24 cellular contexts compared by ENCODE assay signal in genomic region chr2:7189106-7189505, GRCh38.
DNase-seq lines count a peak whose midpoint lies in the region; ATAC-seq, FAIRE-seq and TF ChIP-seq lines count a peak whose summit lies in the region.
"Had no signal": no experiment of that assay in that cellular context is flagged by ENCODE, and none has a peak within 500 bp of the region (broad histone marks: within the 10 kb centered on the region; RNA-seq: fewer than 3 reads in every experiment).

No MANE protein-coding gene starts in this region.

- no peaks in the 10 kb centered on the region for H3K4me1 Mint-ChIP-seq in activated CD8-positive, alpha-beta T cell treated with anti-CD3 and anti-CD28 coated beads, Interleukin-2, amount 10 ng/mL, durations not matched to agents 7 days and 5 days (ENCODE audit: low read depth)
- H3K4me1 Mint-ChIP-seq: CD14-positive monocyte; CD4-positive, alpha-beta memory T cell; CD4-positive, CD25-positive, alpha-beta regulatory T cell; CD8-positive, alpha-beta memory T cell had no signal

- no TSS peak for BruUV-seq in HepG2 (replicated peaks; lab: Mats Ljungman, UMichigan)

- CTCF ChIA-PET in HepG2 (lab: Yijun Ruan, JAX; ENCODE audit: low intra/inter-chr PET ratio, low total read pairs) = no interaction called here
- CTCF ChIA-PET in activated CD8-positive, alpha-beta T cell treated with anti-CD3 and anti-CD28 coated beads, Interleukin-2, amount 10 ng/mL, durations not matched to agents 7 days and 5 days (lab: Charles Lee) = no interaction called here

- no peaks in the 10 kb centered on the region for H3K27me3 ChIP-seq in HepG2 (ENCODE audit: control insufficient read depth in 1 of 2, insufficient read depth in 2 of 2, low read length in 2 of 2)
- no peaks in the 10 kb centered on the region for H3K27me3 ChIP-seq in right lobe of liver
- H3K27me3 ChIP-seq in bronchial epithelial cell (ENCODE audit: control insufficient read depth, insufficient read depth, low read length) = no peaks in the 10 kb centered on the region
- no peaks in the 10 kb centered on the region for H3K27me3 ChIP-seq in colonic mucosa
- H3K27me3 ChIP-seq: BE2C, BLaER1 had no signal

- H3K27ac ChIP-seq in HepG2 (ENCODE audit: extremely low read length, insufficient read depth, low read length) (no peak overlapping the region), right lobe of liver (no peak overlapping the region), colonic mucosa (no peak overlapping the region)
- H3K27ac ChIP-seq: 22Rv1, A549, BLaER1 had no signal

- H3K4me2 ChIP-seq in HepG2 (ENCODE audit: low read depth, low read length) = no peak overlapping the region
- H3K4me2 ChIP-seq: A549, BLaER1 had no signal

- no peak overlapping the region for H2AFZ ChIP-seq in HepG2 (ENCODE audit: low read length)

- intact Hi-C loops in HepG2 (cut with micrococcal nuclease; ENCODE audit: unreplicated experiment) (no loop called here), right lobe of liver (cut with DNase I) (no loop called here), colonic mucosa (cut with DNase I) (no loop called here)

- WGBS in HepG2 (ENCODE audit: low lambda C conversion rate) = 84% methylated on average over 8 of the region's 8 CpGs
- WGBS in right lobe of liver (ENCODE audit: insufficient coverage, low coverage, low lambda C conversion rate, missing lambda C conversion rate) = 64% methylated on average over 8 of the region's 8 CpGs

- ATAC-seq in HepG2 (no peak), right lobe of liver (no peak)
- no peak for ATAC-seq in activated CD8-positive, alpha-beta T cell treated with anti-CD3 and anti-CD28 coated beads, Interleukin-2, amount 10 ng/mL, durations not matched to agents 7 days and 5 days
- ATAC-seq: A549 had no signal

- no peaks in the 10 kb centered on the region for H3K36me3 ChIP-seq in HepG2 (replicated peaks in 1 of 2; ENCODE audit: control insufficient read depth in 1 of 2, insufficient read depth in 2 of 2, low read length in 2 of 2)
- no peaks in the 10 kb centered on the region for H3K36me3 ChIP-seq in right lobe of liver
- H3K36me3 ChIP-seq in bronchial epithelial cell (ENCODE audit: control insufficient read depth, insufficient read depth, low read length) = no peaks in the 10 kb centered on the region
- no peaks in the 10 kb centered on the region for H3K36me3 ChIP-seq in colonic mucosa
- H3K36me3 ChIP-seq: BE2C, BLaER1 had no signal

- no peaks in the 10 kb centered on the region for H3K9me3 ChIP-seq in HepG2 (ENCODE audit: low read length)
- no peaks in the 10 kb centered on the region for H3K9me3 ChIP-seq in right lobe of liver
- H3K9me3 ChIP-seq in colonic mucosa = no peaks in the 10 kb centered on the region
- H3K9me3 ChIP-seq: A549, BE2C, BLaER1 had no signal

- no peaks in the 10 kb centered on the region for H4K20me1 ChIP-seq in HepG2 (ENCODE audit: insufficient read depth, low read length)
- H4K20me1 ChIP-seq: BLaER1 had no signal

- no peak overlapping the region for H3K27ac Mint-ChIP-seq in activated CD8-positive, alpha-beta T cell treated with anti-CD3 and anti-CD28 coated beads, Interleukin-2, amount 10 ng/mL, durations not matched to agents 7 days and 5 days
- H3K27ac Mint-ChIP-seq: CD14-positive monocyte; CD4-positive, alpha-beta memory T cell; CD4-positive, CD25-positive, alpha-beta regulatory T cell; CD8-positive, alpha-beta memory T cell had no signal

- TF ChIP-seq RAD21 in HepG2 (CRISPR knock-in tag; IDR thresholded peaks at IDR 0.05) = no peak

- TF ChIP-seq CTCF in HepG2 (CRISPR knock-in tag; IDR thresholded peaks at IDR 0.05) (no peak), right lobe of liver (IDR thresholded peaks at IDR 0.05) (no peak), bronchial epithelial cell (IDR thresholded peaks at IDR 0.05; ENCODE audit: insufficient read depth, low read length, severe bottlenecking) (no peak), colonic mucosa (IDR thresholded peaks at IDR 0.05) (no peak)

- no peak for TF ChIP-seq EP300 in HepG2 (IDR thresholded peaks at IDR 0.05; ENCODE audit: low read depth in 2 of 2, low read length in 2 of 2)
- TF ChIP-seq EP300 in HepG2 (CRISPR knock-in tag; IDR thresholded peaks at IDR 0.05; ENCODE audit: borderline replicate concordance) = no peak

- POLR2A ChIA-PET in HepG2 (lab: Yijun Ruan, JAX) = no interaction called here
- POLR2A ChIA-PET in activated CD8-positive, alpha-beta T cell treated with anti-CD3 and anti-CD28 coated beads, Interleukin-2, amount 10 ng/mL, durations not matched to agents 7 days and 5 days (lab: Charles Lee) = no interaction called here

- DNase-seq in HepG2 (ENCODE audit: low spot score) (no peak), right lobe of liver (no peak), HTR-8/SVneo (ENCODE audit: insufficient read length, low spot score) (no peak), bronchial epithelial cell (ENCODE audit: low read depth) (no peak), colonic mucosa (no peak), DMS153 (lab: John Stamatoyannopoulos, UW) (no peak)
- no peak for DNase-seq in activated CD8-positive, alpha-beta T cell treated with anti-CD3 and anti-CD28 coated beads, Interleukin-2, amount 10 ng/mL, durations not matched to agents 7 days and 5 days
- DNase-seq: ACHN; BE2C; C1 segment of cervical spinal cord; CD4-positive, alpha-beta memory T cell; CD4-positive, CD25-positive, alpha-beta regulatory T cell; CD8-positive, alpha-beta memory T cell; COR-L47; DMS 273 treated with DMSO at 0.1 percent for 48 hours; DMS79 treated with DMSO at 0.1 percent for 48 hours; GF-D8 had no signal

- H3K4me3 ChIP-seq in HepG2 (replicated peaks in 1 of 3; ENCODE audit: insufficient read depth in 1 of 3, low read depth in 2 of 3, low read length in 3 of 3) = no peak overlapping the region
- no peak overlapping the region for H3K4me3 ChIP-seq in right lobe of liver
- H3K4me3 ChIP-seq in bronchial epithelial cell (ENCODE audit: low read depth, low read length) = no peak overlapping the region
- H3K4me3 ChIP-seq in colonic mucosa = no peak overlapping the region
- H3K4me3 ChIP-seq: A549, BLaER1 had no signal

- H3K79me2 ChIP-seq in HepG2 (ENCODE audit: insufficient read depth, low read length) = no peaks in the 10 kb centered on the region

- TF ChIP-seq POLR2A in HepG2 (IDR thresholded peaks at IDR 0.05; ENCODE audit: insufficient read depth in 1 of 2, low read depth in 2 of 2, low read length in 2 of 2) = no peak
- no peak for TF ChIP-seq POLR2A in right lobe of liver (IDR thresholded peaks at IDR 0.05)

- H3K4me3 Mint-ChIP-seq in activated CD8-positive, alpha-beta T cell treated with anti-CD3 and anti-CD28 coated beads, Interleukin-2, amount 10 ng/mL, durations not matched to agents 7 days and 5 days = no peak overlapping the region
- H3K4me3 Mint-ChIP-seq: CD14-positive monocyte; CD4-positive, alpha-beta memory T cell; CD4-positive, CD25-positive, alpha-beta regulatory T cell; CD8-positive, alpha-beta memory T cell had no signal

- H3K27me3 Mint-ChIP-seq in activated CD8-positive, alpha-beta T cell treated with anti-CD3 and anti-CD28 coated beads, Interleukin-2, amount 10 ng/mL, durations not matched to agents 7 days and 5 days (ENCODE audit: low read depth) = no peaks in the 10 kb centered on the region
- H3K27me3 Mint-ChIP-seq: CD4-positive, alpha-beta memory T cell; CD4-positive, CD25-positive, alpha-beta regulatory T cell had no signal

- no peaks in the 10 kb centered on the region for H3K36me3 Mint-ChIP-seq in activated CD8-positive, alpha-beta T cell treated with anti-CD3 and anti-CD28 coated beads, Interleukin-2, amount 10 ng/mL, durations not matched to agents 7 days and 5 days (ENCODE audit: low read depth)
- H3K36me3 Mint-ChIP-seq: CD14-positive monocyte; CD4-positive, alpha-beta memory T cell; CD4-positive, CD25-positive, alpha-beta regulatory T cell; CD8-positive, alpha-beta memory T cell had no signal

- H3K9me3 Mint-ChIP-seq in activated CD8-positive, alpha-beta T cell treated with anti-CD3 and anti-CD28 coated beads, Interleukin-2, amount 10 ng/mL, durations not matched to agents 7 days and 5 days (ENCODE audit: insufficient read depth) = no peaks in the 10 kb centered on the region
- H3K9me3 Mint-ChIP-seq: CD4-positive, alpha-beta memory T cell; CD4-positive, CD25-positive, alpha-beta regulatory T cell; CD8-positive, alpha-beta memory T cell had no signal

- FAIRE-seq in HepG2 (lab: Jason Lieb, UNC) = no peak
- FAIRE-seq in HTR-8/SVneo (lab: Jason Lieb, UNC) = peak; percentile 80
- peak; percentile 32 for FAIRE-seq in bronchial epithelial cell (lab: Jason Lieb, UNC)
- FAIRE-seq: A549, G401.6, GM12891, GM19239 had no signal

- H3K4me1 ChIP-seq in HepG2 (ENCODE audit: insufficient read depth, low read length) = no peaks in the 10 kb centered on the region
- H3K4me1 ChIP-seq in right lobe of liver = no peaks in the 10 kb centered on the region
- H3K4me1 ChIP-seq in colonic mucosa = no peaks in the 10 kb centered on the region
- H3K4me1 ChIP-seq: BE2C, BLaER1 had no signal

- H3K9ac ChIP-seq in HepG2 (ENCODE audit: insufficient read depth, low read depth, low read length) = no peak overlapping the region
- H3K9ac ChIP-seq in colonic mucosa (ENCODE audit: low read depth in 2 of 2, low read length in 2 of 2) = no peak overlapping the region
- H3K9ac ChIP-seq: BLaER1 had no signal

- in situ Hi-C loops in HepG2 (cut with HindIII; ENCODE audit: extremely low pct_ligation_motif_present, low pct_unique_long_range_greater_than_20kb) = no loop called here

TF ChIP-seq in HepG2, 621 proteins besides CTCF, POLR2A, EP300 and RAD21 (continues in another document):
- TF ChIP-seq SOX6 (IDR thresholded peaks at IDR 0.05) (0 out of 2 replicates have a peak, but pooled peaks have one; percentile 35), SOX6 (CRISPR knock-in tag; IDR thresholded peaks at IDR 0.05) (no peak), MNT (IDR thresholded peaks at IDR 0.05) (0 out of 2 replicates have a peak, but pooled peaks have one; percentile 6)
